In the genomic region with DNA sequence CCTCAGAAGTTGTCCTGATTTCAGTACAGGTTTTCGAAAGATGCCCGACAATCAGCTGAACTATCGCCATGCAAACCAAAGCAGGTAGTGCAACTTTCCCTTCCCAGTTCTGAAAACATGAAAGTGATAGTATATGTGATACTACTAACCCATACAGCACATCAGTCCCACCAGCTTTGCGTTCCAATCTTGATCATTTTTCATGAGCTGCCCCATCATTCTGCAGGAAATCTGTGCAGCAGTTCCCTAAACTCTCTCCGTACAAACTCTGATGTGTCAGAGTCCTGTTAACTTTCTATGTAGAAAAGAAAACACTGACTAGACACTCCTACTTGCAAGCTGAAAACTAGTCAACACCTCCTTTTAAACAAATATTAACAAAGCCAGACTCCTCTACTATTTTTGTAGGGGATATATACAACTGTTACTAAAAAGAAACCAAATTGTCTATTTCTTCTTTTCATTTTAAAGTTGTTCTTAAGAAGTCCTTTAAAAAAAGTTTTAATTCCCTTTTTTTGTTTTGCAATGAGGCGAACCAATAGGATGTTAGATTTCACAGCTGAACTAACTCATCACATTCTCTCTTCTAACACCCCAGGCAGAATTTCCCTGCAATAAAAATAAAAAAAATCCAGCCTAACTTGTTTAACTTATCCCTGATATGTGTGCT, we compare ENCODE assay signal across 8 cellular contexts.
DNase-seq lines count a peak whose midpoint lies in the region; ATAC-seq, FAIRE-seq and TF ChIP-seq lines count a peak whose summit lies in the region.

No MANE protein-coding gene starts in this region.

- H4K20me1 ChIP-seq in keratinocyte (ENCODE audit: control insufficient read depth, extremely low read depth, insufficient read depth, low read length): no peaks in the 10 kb centered on the region

- H3K27me3 ChIP-seq in ACC112 (ENCODE audit: insufficient read depth, low read length): no peaks in the 10 kb centered on the region
- H3K27me3 ChIP-seq in keratinocyte (ENCODE audit: control insufficient read depth, extremely low read depth, insufficient read depth, low read length): no peaks in the 10 kb centered on the region
- H3K27me3 ChIP-seq in CD8-positive, alpha-beta memory T cell (ENCODE audit: insufficient read depth, low read length, poor library complexity, severe bottlenecking): no peaks in the 10 kb centered on the region

- H2AFZ ChIP-seq in ACC112 (ENCODE audit: low read length, unreplicated experiment) (no peak overlapping the region), keratinocyte (ENCODE audit: control insufficient read depth, low read length) (peak overlapping the region; percentile 73)

- DNase-seq in MV-4-11 (lab: John Stamatoyannopoulos, UW): peak; percentile 39
- DNase-seq in keratinocyte (ENCODE audit: low read depth, low spot score): no peak
- no peak for DNase-seq in NCI-H1930 (lab: John Stamatoyannopoulos, UW)
- no peak for DNase-seq in NCI-H1694 treated with DMSO at 0.1 percent for 48 hours (lab: John Stamatoyannopoulos, UW)
- no peak for DNase-seq in NCI-H2227 (lab: John Stamatoyannopoulos, UW; ENCODE audit: unreplicated experiment)
- DNase-seq in CD8-positive, alpha-beta memory T cell: no peak

- H3K36me3 ChIP-seq in ACC112 (ENCODE audit: insufficient read depth, low read length): no peaks in the 10 kb centered on the region
- H3K36me3 ChIP-seq in keratinocyte (ENCODE audit: control insufficient read depth in 2 of 2, extremely low read depth in 1 of 2, insufficient read depth in 2 of 2, low read length in 2 of 2): no peaks in the 10 kb centered on the region
- no peaks in the 10 kb centered on the region for H3K36me3 ChIP-seq in CD8-positive, alpha-beta memory T cell (ENCODE audit: insufficient read depth, low read length)

- H3K27ac Mint-ChIP-seq in CD8-positive, alpha-beta memory T cell: no peak overlapping the region

- no peaks in the 10 kb centered on the region for H3K9me3 ChIP-seq in keratinocyte (ENCODE audit: control insufficient read depth, low read depth, low read length)
- no peaks in the 10 kb centered on the region for H3K9me3 ChIP-seq in CD8-positive, alpha-beta memory T cell (ENCODE audit: low read length)

- H3K27ac ChIP-seq in ACC112 (ENCODE audit: low read depth, low read length) (no peak overlapping the region), keratinocyte (ENCODE audit: control insufficient read depth, insufficient read depth, low read length) (peak overlapping the region; percentile 21)
- no peak overlapping the region for H3K27ac ChIP-seq in CD8-positive, alpha-beta memory T cell (ENCODE audit: low read depth, low read length)

- H3K9ac ChIP-seq in keratinocyte (ENCODE audit: control insufficient read depth, extremely low read depth, insufficient read depth, low read length): no peak overlapping the region

- no peaks in the 10 kb centered on the region for H3K9me3 Mint-ChIP-seq in CD8-positive, alpha-beta memory T cell

- H3K4me1 ChIP-seq in ACC112 (ENCODE audit: control insufficient read depth, insufficient read depth, low read length, unreplicated experiment) (peaks cover 34% of the 10 kb centered on the region), keratinocyte (ENCODE audit: control insufficient read depth, extremely low read depth, insufficient read depth, low read length) (peaks cover 38% of the 10 kb centered on the region)
- no peaks in the 10 kb centered on the region for H3K4me1 ChIP-seq in CD8-positive, alpha-beta memory T cell (ENCODE audit: insufficient read depth, low read length)

- no peaks in the 10 kb centered on the region for H3K4me1 Mint-ChIP-seq in CD8-positive, alpha-beta memory T cell

- ATAC-seq in GM21526 (IDR thresholded peaks at IDR 0.05; ENCODE audit: low FRiP score, unreplicated experiment): peak; percentile 87

- H3K4me3 Mint-ChIP-seq in CD8-positive, alpha-beta memory T cell: no peak overlapping the region

- H3K9me1 ChIP-seq in keratinocyte (ENCODE audit: control insufficient read depth, extremely low read depth, insufficient read depth, low read length): no peaks in the 10 kb centered on the region

- H3K4me3 ChIP-seq in ACC112 (ENCODE audit: low read depth, low read length): peak overlapping the region; percentile 26
- H3K4me3 ChIP-seq in keratinocyte (ENCODE audit: control insufficient read depth in 2 of 3, extremely low read depth in 1 of 3, insufficient read depth in 2 of 3, low read depth in 1 of 3, low read length in 3 of 3): peak overlapping the region; percentile 31 to 60 (median 59)
- H3K4me3 ChIP-seq in CD8-positive, alpha-beta memory T cell (ENCODE audit: low read length): no peak overlapping the region

- peak; percentile 62 for FAIRE-seq in keratinocyte (lab: Jason Lieb, UNC)

- CTCF ChIA-PET in CD8-positive, alpha-beta memory T cell (lab: Charles Lee): no interaction called here

- no peaks in the 10 kb centered on the region for H3K27me3 Mint-ChIP-seq in CD8-positive, alpha-beta memory T cell

- POLR2A ChIA-PET in CD8-positive, alpha-beta memory T cell (lab: Charles Lee): no interaction called here

- H3K79me2 ChIP-seq in ACC112 (ENCODE audit: control insufficient read depth, insufficient read depth, low read length, unreplicated experiment): peaks cover 92% of the 10 kb centered on the region
- no peaks in the 10 kb centered on the region for H3K79me2 ChIP-seq in keratinocyte (ENCODE audit: control insufficient read depth, insufficient read depth, low read length)

- no peak for TF ChIP-seq CTCF in keratinocyte (optimal IDR thresholded peaks at IDR 0.05 in 1 of 3, IDR thresholded peaks at IDR 0.05 in 1 of 3, conservative IDR thresholded peaks at IDR 0.05 in 1 of 3; ENCODE audit: extremely low read depth in 1 of 3, insufficient read depth in 2 of 3, low read length in 3 of 3)

- dilution Hi-C loops in keratinocyte (cut with MboI; ENCODE audit: extremely low pct_ligation_motif_present, low sequenced_read_pairs): no loop called here

- no peaks in the 10 kb centered on the region for H3K36me3 Mint-ChIP-seq in CD8-positive, alpha-beta memory T cell

- H3K4me2 ChIP-seq in keratinocyte (ENCODE audit: control insufficient read depth, extremely low read depth, insufficient read depth, low read depth, low read length): peak overlapping the region; percentile 95
